Comparison of ENCODE assay signal across 1 cellular context in genomic region chr1:37795340-37796110, GRCh38.
TF ChIP-seq lines count a peak whose summit lies in the region.

No MANE protein-coding gene starts in this region.

TF ChIP-seq in HepG2, 621 proteins besides CTCF, POLR2A, EP300 and RAD21 (continued from another document):
- TF ChIP-seq REST (IDR thresholded peaks at IDR 0.05; ENCODE audit: borderline replicate concordance in 1 of 2, low read depth in 1 of 2, low read length in 2 of 2) (peak; percentile 81 to 93), ZBTB7A (CRISPR knock-in tag; IDR thresholded peaks at IDR 0.05) (no peak), POGZ (CRISPR knock-in tag; IDR thresholded peaks at IDR 0.05) (no peak), IRF9 (CRISPR knock-in tag; IDR thresholded peaks at IDR 0.05; ENCODE audit: borderline replicate concordance) (0 out of 2 replicates have a peak, but pooled peaks have one; percentile 37), ZBTB38 (CRISPR knock-in tag; IDR thresholded peaks at IDR 0.05) (peak; percentile 83), ZNF768 (CRISPR knock-in tag; IDR thresholded peaks at IDR 0.05) (peak; percentile 62; the same call in 1 of the 2 replicates), CCAR2 (optimal IDR thresholded peaks at IDR 0.05; ENCODE audit: low read depth, low read length) (no peak), EHMT2 (IDR thresholded peaks at IDR 0.05; ENCODE audit: borderline replicate concordance, low read depth, low read length) (0 out of 2 replicates have a peak, but pooled peaks have one; percentile 39), ZNF552 (CRISPR knock-in tag; IDR thresholded peaks at IDR 0.05; ENCODE audit: borderline replicate concordance) (no peak), ZNF382 (CRISPR knock-in tag; IDR thresholded peaks at IDR 0.05; ENCODE audit: borderline replicate concordance) (no peak), ATF3 (CRISPR knock-in tag; IDR thresholded peaks at IDR 0.05) (no peak), SP4 (CRISPR knock-in tag; IDR thresholded peaks at IDR 0.05) (no peak), GRHL1 (CRISPR knock-in tag; conservative IDR thresholded peaks at IDR 0.05) (no peak), ZSCAN25 (CRISPR knock-in tag; IDR thresholded peaks at IDR 0.05) (no peak), ZNF609 (CRISPR knock-in tag; IDR thresholded peaks at IDR 0.05; ENCODE audit: borderline replicate concordance) (no peak), ZNF329 (CRISPR knock-in tag; IDR thresholded peaks at IDR 0.05; ENCODE audit: low read depth) (no peak), MIER2 (CRISPR knock-in tag; IDR thresholded peaks at IDR 0.05) (peak; percentile 91), ZNF672 (CRISPR knock-in tag; IDR thresholded peaks at IDR 0.05) (no peak), PBX2 (CRISPR knock-in tag; IDR thresholded peaks at IDR 0.05) (no peak), ZNF333 (CRISPR knock-in tag; IDR thresholded peaks at IDR 0.05; ENCODE audit: borderline replicate concordance) (no peak), ZNF619 (CRISPR knock-in tag; IDR thresholded peaks at IDR 0.05) (no peak), ZNF44 (CRISPR knock-in tag; IDR thresholded peaks at IDR 0.05) (no peak), NR1H2 (CRISPR knock-in tag; IDR thresholded peaks at IDR 0.05; ENCODE audit: borderline replicate concordance, low read depth) (no peak), ZNF704 (CRISPR knock-in tag; IDR thresholded peaks at IDR 0.05; ENCODE audit: borderline replicate concordance) (no peak)
TF ChIP-seq in HepG2: peak in this region for 19.
